Comparison of ENCODE assay signal across 9 cellular contexts in the genomic region with DNA sequence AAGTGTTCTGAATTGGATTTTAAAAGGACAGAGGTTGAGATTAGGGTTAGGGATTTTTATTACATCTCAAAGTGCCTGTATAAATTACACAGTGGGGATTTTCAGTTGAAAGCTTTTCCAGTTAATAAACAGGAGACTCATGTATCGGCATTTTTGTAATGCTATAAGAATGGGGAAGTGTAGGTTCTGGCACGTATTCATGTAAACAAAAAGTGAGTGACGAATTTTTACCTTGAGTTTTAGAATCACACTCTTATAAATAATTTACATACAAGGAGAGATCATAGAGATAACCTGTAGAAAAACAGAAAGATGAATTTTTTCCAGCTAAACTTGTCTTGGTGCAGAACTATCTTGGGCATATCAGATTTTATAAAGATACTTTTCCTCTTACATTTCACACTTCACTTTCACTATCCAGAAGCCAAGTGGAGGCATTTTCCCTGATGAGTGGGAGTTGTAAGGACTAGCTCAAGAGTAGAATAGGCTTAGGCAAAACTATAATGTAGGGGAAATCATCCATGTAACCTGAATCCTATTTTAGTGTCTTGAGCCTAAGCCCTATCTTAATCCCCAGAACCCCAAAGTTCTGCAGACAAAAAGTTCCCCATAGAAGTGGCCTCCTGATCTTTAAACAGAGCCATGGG. TPM values are rescaled to one million over a fixed set of nuclear protein-coding genes. Genes with fewer than 3 reads are reported as not detected.
DNase-seq lines count a peak whose midpoint lies in the region; ATAC-seq, FAIRE-seq and TF ChIP-seq lines count a peak whose summit lies in the region.
"Had no signal": no experiment of that assay in that cellular context is flagged by ENCODE, and none has a peak within 500 bp of the region (broad histone marks: within the 10 kb centered on the region; RNA-seq: fewer than 3 reads in every experiment).

No MANE protein-coding gene starts in this region.

- H3K4me1 ChIP-seq in OCI-LY1 (ENCODE audit: insufficient read depth, low read length, severe bottlenecking): peaks cover 78% of the 10 kb centered on the region
- peaks cover 0 to 26% (median 0%) of the 10 kb centered on the region in 3 donors for H3K4me1 ChIP-seq in pancreas

- H3K4me2 ChIP-seq in OCI-LY1 (ENCODE audit: low read length): peak overlapping the region; percentile 55

- peak; percentile 40 to 68 (median 62) for ATAC-seq in pancreas
- no peak for ATAC-seq in HG03460 (IDR thresholded peaks at IDR 0.05; ENCODE audit: unreplicated experiment)

- intact Hi-C loops in pancreas (cut with DNase I): no loop called here

- H3K9me3 ChIP-seq in OCI-LY1 (ENCODE audit: low read length) (no peaks in the 10 kb centered on the region), pancreas (no peaks in the 10 kb centered on the region)

- DNase-seq in GM18507 (ENCODE audit: extremely low spot score, insufficient read length, low read depth) (no peak), pancreas (no peak), G401 (ENCODE audit: low spot score) (no peak), DMS153 treated with DMSO at 0.1 percent for 48 hours (lab: John Stamatoyannopoulos, UW; ENCODE audit: unreplicated experiment) (no peak)
- DNase-seq: retina, WERI-Rb-1 had no signal

- peaks cover 13% of the 10 kb centered on the region for H3K79me2 ChIP-seq in OCI-LY1 (ENCODE audit: insufficient read depth, low read length)

- TF ChIP-seq CTCF in OCI-LY1 (IDR thresholded peaks at IDR 0.05; ENCODE audit: low read length): no peak
- no peak for TF ChIP-seq CTCF in pancreas (IDR thresholded peaks at IDR 0.05)

- H3K27me3 ChIP-seq in OCI-LY1 (ENCODE audit: insufficient read depth, low read length) (no peaks in the 10 kb centered on the region), pancreas (no peaks in the 10 kb centered on the region)

- H3K27ac ChIP-seq in OCI-LY1 (ENCODE audit: low read depth, low read length, poor library complexity, severe bottlenecking): peak overlapping the region; percentile 26
- peak overlapping the region in 2 of 4 donors; percentile 75 to 78 for H3K27ac ChIP-seq in pancreas
- H3K27ac ChIP-seq: WERI-Rb-1 had no signal

- WGBS in pancreas, 2 donors: 15 to 19% methylated on average over 3 of the region's 3 CpGs

- no peaks in the 10 kb centered on the region for H3F3A ChIP-seq in OCI-LY1 (ENCODE audit: insufficient read depth, low read length)

- no peaks in the 10 kb centered on the region for H4K20me1 ChIP-seq in OCI-LY1 (ENCODE audit: insufficient read depth, low read length)

- peak overlapping the region; percentile 19 for H3K4me3 ChIP-seq in OCI-LY1 (ENCODE audit: low read depth, low read length, poor library complexity, severe bottlenecking)
- H3K4me3 ChIP-seq in pancreas: no peak overlapping the region

- peak overlapping the region; percentile 20; the same call in 1 of the 2 replicates for H3K9ac ChIP-seq in OCI-LY1 (ENCODE audit: low read length)

- no peak overlapping the region for H2AFZ ChIP-seq in OCI-LY1 (ENCODE audit: low read length)

- in situ Hi-C loops in G401 (cut with HindIII; ENCODE audit: low sequenced_read_pairs): no loop called here

- FAIRE-seq in GM18507 (lab: Jason Lieb, UNC) (peak; percentile 66), colon (lab: Jason Lieb, UNC) (peak; percentile 55), pancreas (lab: Jason Lieb, UNC) (no peak)

- H3K36me3 ChIP-seq in OCI-LY1 (ENCODE audit: insufficient read depth, low read length) (peaks cover 66% of the 10 kb centered on the region), pancreas (no peaks in the 10 kb centered on the region)
- H3K36me3 ChIP-seq: WERI-Rb-1 had no signal

- no peaks in the 10 kb centered on the region for H3K9me2 ChIP-seq in OCI-LY1 (ENCODE audit: low read depth, low read length)

RNA-seq across cellular contexts. Expression of a gene that starts 42.0 kb away (rescaled TPM):
- 100 to 1,000 TPM in 1 of 6 donors, 10 to 100 TPM in 5; 14.8 to 107 (median 24.5) TPM for total RNA-seq in pancreas
- 10 to 100 TPM; 26.6 to 30.1 TPM for polyA plus RNA-seq in pancreas
- 0.85 TPM in 1 of 2 replicates, not detected in the other for total RNA-seq in G401 (2014; rRNA removed; shearing (Covaris generic))
